ENCODE assay signal across 8 cellular contexts in the genomic region with DNA sequence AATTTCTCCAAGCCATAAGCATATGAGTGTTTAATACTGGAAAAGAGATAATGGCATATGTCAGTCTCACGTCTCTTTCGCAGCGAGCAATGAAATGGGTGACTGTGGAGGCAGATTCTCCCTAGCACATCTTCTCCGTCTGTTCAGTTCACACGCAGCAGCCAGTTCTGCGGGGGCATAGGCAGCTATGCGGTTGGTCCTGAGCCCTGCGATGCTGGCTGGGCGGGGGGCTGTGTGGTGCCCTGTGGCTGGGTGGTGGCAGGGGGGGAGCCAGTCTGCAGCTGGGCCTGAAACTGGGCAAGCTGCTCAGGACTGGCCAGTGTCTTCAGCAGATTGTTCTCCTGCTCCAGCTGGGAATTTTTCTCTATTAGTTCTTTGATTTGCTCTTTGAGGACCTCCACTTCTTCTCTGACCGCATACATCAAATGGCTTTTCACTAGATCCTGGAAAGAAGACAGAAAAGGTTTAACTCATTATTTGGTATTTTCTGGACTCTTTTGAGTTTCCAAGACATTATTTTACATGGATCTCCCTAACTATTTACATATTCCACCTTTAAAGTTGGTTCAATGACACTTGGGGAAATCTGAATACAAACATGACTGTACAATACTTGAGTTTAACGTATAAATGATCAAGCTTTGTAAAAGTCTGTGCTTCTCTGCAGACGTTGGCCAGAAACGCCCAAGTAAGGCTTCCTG.
DNase-seq lines count a peak whose midpoint lies in the region; ATAC-seq and TF ChIP-seq lines count a peak whose summit lies in the region.

No MANE protein-coding gene starts in this region.

- H3K4me1 ChIP-seq in heart left ventricle (peaks cover 0 to 49% (median 29%) of the 10 kb centered on the region in 12 donors), mucosa of rectum (ENCODE audit: control insufficient read depth in 2 of 2, insufficient read depth in 2 of 2, low read length in 2 of 2) (peaks cover 4 to 23% of the 10 kb centered on the region in 2 donors), vagina (peaks cover 37% of the 10 kb centered on the region)

- H3K27ac ChIP-seq in heart left ventricle = peak overlapping the region; percentile 29 to 99 (median 96)
- H3K27ac ChIP-seq in coronary artery = peak overlapping the region; percentile 76 to 95
- peak overlapping the region; percentile 94 to 97 for H3K27ac ChIP-seq in mucosa of rectum (ENCODE audit: low read depth in 2 of 2, low read length in 2 of 2)
- peak overlapping the region; percentile 96 for H3K27ac ChIP-seq in vagina

- H3K36me3 ChIP-seq in heart left ventricle (peaks cover 0 to 21% (median 15%) of the 10 kb centered on the region in 9 donors), mucosa of rectum (ENCODE audit: control insufficient read depth in 2 of 2, insufficient read depth in 2 of 2, low read length in 2 of 2) (peaks cover 20 to 21% of the 10 kb centered on the region in 2 donors), vagina (peaks cover 4 to 11% of the 10 kb centered on the region in 2 donors)

- no peak for DNase-seq in heart left ventricle
- DNase-seq in left cardiac atrium = no peak
- DNase-seq in coronary artery (ENCODE audit: low spot score) = no peak
- DNase-seq in vagina (ENCODE audit: extremely low spot score in 2 of 2) = no peak
- DNase-seq in activated CD4-positive, alpha-beta T cell treated with anti-CD3 and anti-CD28 coated beads, Interleukin-2, amount 50 U/mL, for 1 hour = no peak
- DNase-seq in glomerular visceral epithelial cell (ENCODE audit: extremely low spot score) = no peak
- DNase-seq in NCI-H2227 (lab: John Stamatoyannopoulos, UW; ENCODE audit: unreplicated experiment) = no peak

- intact Hi-C loops in heart left ventricle (cut with DNase I) (loop anchor here (1.0 to 10.0 kb wide), 20 partner anchors 42 to 527 kb away; partner anchors contain the start of gene SERP2 (in 1 of the 10)), left cardiac atrium (cut with DNase I) (loop anchor here (5.0 to 10.0 kb wide), 7 partner anchors 37 to 522 kb away; no protein-coding TSS in a partner anchor), vagina (cut with DNase I) (loop anchor here (5.0 to 10.0 kb wide), 4 partner anchors 200 to 527 kb away; no protein-coding TSS in a partner anchor)

- no peak for ATAC-seq in heart left ventricle
- no peak for ATAC-seq in left cardiac atrium

- H3K4me3 ChIP-seq in heart left ventricle = peak overlapping the region; percentile 60 to 87 (median 80)
- H3K4me3 ChIP-seq in coronary artery = peak overlapping the region; percentile 87
- H3K4me3 ChIP-seq in mucosa of rectum (ENCODE audit: low read length in 2 of 2) = peak overlapping the region; percentile 90 to 91
- H3K4me3 ChIP-seq in vagina = peak overlapping the region; percentile 72

- H3K27me3 ChIP-seq in heart left ventricle = no peaks in the 10 kb centered on the region
- no peaks in the 10 kb centered on the region for H3K27me3 ChIP-seq in mucosa of rectum (ENCODE audit: control insufficient read depth in 2 of 2, insufficient read depth in 2 of 2, low read length in 2 of 2)
- no peaks in the 10 kb centered on the region for H3K27me3 ChIP-seq in vagina

- TF ChIP-seq POLR2A in heart left ventricle (IDR thresholded peaks at IDR 0.05) (no peak), vagina (IDR thresholded peaks at IDR 0.05) (no peak)

- no peak for TF ChIP-seq CTCF in heart left ventricle (IDR thresholded peaks at IDR 0.05)
- no peak for TF ChIP-seq CTCF in coronary artery (IDR thresholded peaks at IDR 0.05)
- no peak for TF ChIP-seq CTCF in vagina (IDR thresholded peaks at IDR 0.05)

- H3K9ac ChIP-seq in mucosa of rectum (ENCODE audit: low read depth in 1 of 2, low read length in 2 of 2) = peak overlapping the region; percentile 69 to 84

- WGBS in heart left ventricle, 4 donors = 39 to 50% (median 47%) methylated on average over 13 of the region's 13 CpGs

- H3K9me3 ChIP-seq in heart left ventricle (no peaks in the 10 kb centered on the region), mucosa of rectum (ENCODE audit: control insufficient read depth in 2 of 2, low read length in 2 of 2) (no peaks in the 10 kb centered on the region), vagina (no peaks in the 10 kb centered on the region)
